1 cellular context compared by ENCODE assay signal in the genomic region with DNA sequence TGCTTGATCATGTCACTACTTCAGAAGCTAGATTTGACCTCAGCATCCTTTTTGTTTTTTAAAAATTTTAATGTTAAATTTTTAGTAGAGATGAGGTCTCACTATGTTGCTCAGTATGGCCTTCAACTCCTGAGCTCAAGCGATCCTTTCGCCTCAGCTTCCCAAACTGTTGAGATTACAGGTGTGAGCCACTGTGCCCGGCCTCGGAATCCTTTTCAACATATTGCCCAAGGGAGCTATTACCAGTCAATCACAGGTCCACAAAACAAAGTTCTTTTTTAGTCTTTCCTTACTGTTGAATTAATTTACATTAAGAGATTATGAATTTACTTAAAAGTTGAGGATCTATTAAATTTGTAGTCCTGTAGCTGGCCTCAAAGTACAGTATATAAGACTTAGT.
TF ChIP-seq lines count a peak whose summit lies in the region.

No MANE protein-coding gene starts in this region.

TF ChIP-seq in H1, 55 proteins besides CTCF, POLR2A, EP300 and RAD21:
- no peak for TF ChIP-seq KDM5A (IDR thresholded peaks at IDR 0.05; ENCODE audit: low read length)
- no peak for TF ChIP-seq KDM1A (IDR thresholded peaks at IDR 0.05; ENCODE audit: borderline replicate concordance, low read length)
- no peak for TF ChIP-seq CHD2 (IDR thresholded peaks at IDR 0.05; ENCODE audit: low read length)
- no peak for TF ChIP-seq FOSL1 (IDR thresholded peaks at IDR 0.05; ENCODE audit: insufficient read depth, low read depth, low read length)
- TF ChIP-seq HDAC2 (IDR thresholded peaks at IDR 0.05; ENCODE audit: borderline replicate concordance in 1 of 2, low read depth in 2 of 2, low read length in 2 of 2), result no peak
- TF ChIP-seq SRF (IDR thresholded peaks at IDR 0.05; ENCODE audit: low read depth, low read length), result no peak
- no peak for TF ChIP-seq NRF1 (IDR thresholded peaks at IDR 0.05; ENCODE audit: low read depth, low read length)
- TF ChIP-seq TCF12 (IDR thresholded peaks at IDR 0.05; ENCODE audit: low read depth, low read length), result no peak
- no peak for TF ChIP-seq RFX5 (IDR thresholded peaks at IDR 0.05; ENCODE audit: borderline replicate concordance, low read depth, low read length)
- TF ChIP-seq, protein P1, sequence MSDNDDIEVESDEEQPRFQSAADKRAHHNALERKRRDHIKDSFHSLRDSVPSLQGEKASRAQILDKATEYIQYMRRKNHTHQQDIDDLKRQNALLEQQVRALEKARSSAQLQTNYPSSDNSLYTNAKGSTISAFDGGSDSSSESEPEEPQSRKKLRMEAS (IDR thresholded peaks at IDR 0.05), result no peak
- TF ChIP-seq CBX8 (IDR thresholded peaks at IDR 0.05; ENCODE audit: borderline replicate concordance, low read depth, low read length), result no peak
- TF ChIP-seq EZH2 (IDR thresholded peaks at IDR 0.05; ENCODE audit: low read depth, low read length, severe bottlenecking), result no peak
- TF ChIP-seq CTBP2 (IDR thresholded peaks at IDR 0.05; ENCODE audit: borderline replicate concordance, insufficient read depth, insufficient read length, low read length), result no peak
- no peak for TF ChIP-seq CREB1 (IDR thresholded peaks at IDR 0.05)
- no peak for TF ChIP-seq TAF1 (IDR thresholded peaks at IDR 0.05; ENCODE audit: low read depth, low read length)
- no peak for TF ChIP-seq SP2 (IDR thresholded peaks at IDR 0.05; ENCODE audit: low read length)
- TF ChIP-seq GABPA (IDR thresholded peaks at IDR 0.05; ENCODE audit: borderline replicate concordance, insufficient read depth, low read length), result no peak
TF ChIP-seq in H1: peak in this region for 0.
